Comparison of ENCODE assay signal across 8 cellular contexts in the genomic region with DNA sequence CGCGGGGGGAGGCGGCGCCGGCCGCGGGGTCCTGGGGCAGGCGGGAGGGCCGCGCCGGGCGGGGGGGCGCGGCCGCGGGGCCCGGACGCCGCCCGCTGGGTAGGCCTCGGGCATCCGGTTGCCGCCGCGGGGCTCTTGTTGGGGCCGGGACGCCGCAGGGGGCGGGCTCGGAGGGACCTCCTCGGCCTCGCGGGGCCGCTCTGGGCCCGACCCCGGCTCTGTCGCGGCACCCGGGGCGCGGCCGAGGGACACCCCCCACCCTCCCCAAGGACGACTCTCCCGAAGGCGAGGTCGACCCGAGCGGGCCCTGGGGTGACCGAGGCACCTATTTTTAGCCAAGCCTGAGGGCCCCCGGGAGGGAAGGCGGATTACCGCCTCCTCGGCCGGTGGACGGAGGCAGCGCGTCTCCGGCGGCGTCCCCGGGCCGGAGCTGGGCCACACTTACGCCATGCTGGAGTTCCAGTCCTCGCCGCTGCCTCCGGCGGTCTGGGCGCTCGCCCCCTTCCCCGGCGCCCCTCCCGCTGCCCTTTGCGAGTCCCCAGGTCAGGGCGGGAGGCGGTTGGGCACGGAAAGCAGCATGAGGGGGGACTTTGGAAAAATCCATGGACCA. TPM values are rescaled to one million over a fixed set of nuclear protein-coding genes. Genes with fewer than 3 reads are reported as not detected.
DNase-seq lines count a peak whose midpoint lies in the region; ATAC-seq and TF ChIP-seq lines count a peak whose summit lies in the region.

No MANE protein-coding gene starts in this region.

- H3K27me3 ChIP-seq in Panc1 (ENCODE audit: control insufficient read depth, insufficient read depth, low read length) (no peaks in the 10 kb centered on the region), uterus (no peaks in the 10 kb centered on the region)

- in situ Hi-C loops in Panc1 (cut with HindIII; ENCODE audit: low pct_unique_long_range_greater_than_20kb, low sequenced_read_pairs) = no loop called here

- H3K9me3 ChIP-seq in Panc1 (ENCODE audit: control insufficient read depth, insufficient read depth, low read depth, low read length) = no peaks in the 10 kb centered on the region
- H3K9me3 ChIP-seq in uterus = no peaks in the 10 kb centered on the region

- CTCF ChIA-PET in Panc1 (lab: Charles Lee) = no interaction called here

- intact Hi-C loops in Panc1 (cut with micrococcal nuclease; ENCODE audit: unreplicated experiment) = no loop called here
- intact Hi-C loops in Right ventricle myocardium superior (cut with DNase I) = no loop called here
- intact Hi-C loops in posterior vena cava (cut with DNase I) = no loop called here
- intact Hi-C loops in uterus (cut with DNase I; ENCODE audit: low total_unique reads) = no loop called here

- POLR2A ChIA-PET in Panc1 (lab: Charles Lee) = interaction anchor here (0.6 kb wide), 1 partner anchor 134 kb away, joined by 5 read pairs; no protein-coding TSS in a partner anchor

- TF ChIP-seq POLR2A in uterus (IDR thresholded peaks at IDR 0.05) = no peak

- no peak for DNase-seq in Panc1 (ENCODE audit: low read depth, low spot score)
- DNase-seq in activated naive CD4-positive, alpha-beta T cell (lab: John Stamatoyannopoulos, UW) = peak; percentile 19 to 58 (median 22)
- DNase-seq in Right ventricle myocardium superior = peak; percentile 70
- DNase-seq in posterior vena cava (ENCODE audit: low spot score) = peak; percentile 85
- DNase-seq in uterus = peak; percentile 29 to 47
- DNase-seq in DMS79 treated with DMSO at 0.1 percent for 48 hours (lab: John Stamatoyannopoulos, UW) = no peak

- ATAC-seq in GM18520 (IDR thresholded peaks at IDR 0.05; ENCODE audit: unreplicated experiment) = peak; percentile 32
- ATAC-seq in HG02840 (IDR thresholded peaks at IDR 0.05; ENCODE audit: low FRiP score, unreplicated experiment) = peak; percentile 47
- ATAC-seq in Panc1 = peak; percentile 62
- peak; percentile 56 for ATAC-seq in Right ventricle myocardium superior (ENCODE audit: poor library complexity)

- peak overlapping the region; percentile 79 to 81 for H3K4me3 ChIP-seq in Panc1 (ENCODE audit: low read depth in 2 of 2, low read length in 2 of 2)
- peak overlapping the region; percentile 86 to 87 for H3K4me3 ChIP-seq in uterus

- H3K4me1 ChIP-seq in Panc1 (ENCODE audit: control insufficient read depth, insufficient read depth, low read length) (peaks cover 32% of the 10 kb centered on the region), uterus (peaks cover 0 to 13% of the 10 kb centered on the region in 2 donors)

- no peak for TF ChIP-seq CTCF in Panc1 (IDR thresholded peaks at IDR 0.05)
- peak in 1 of 4 experiments; percentile 28 for TF ChIP-seq CTCF in uterus (IDR thresholded peaks at IDR 0.05)

- no TSS peak for BruUV-seq in Panc1 (replicated peaks; lab: Mats Ljungman, UMichigan)

- H3K27ac ChIP-seq in Panc1 (ENCODE audit: low read length) (peak overlapping the region; percentile 85), uterus (peak overlapping the region; percentile 92 to 97)

- H3K36me3 ChIP-seq in Panc1 (ENCODE audit: control insufficient read depth, insufficient read depth, low read length) (peaks cover 3% of the 10 kb centered on the region), uterus (no peaks in the 10 kb centered on the region)

RNA-seq across cellular contexts. Expression of a gene that starts 0.5 kb away (rescaled TPM):
- total RNA-seq in Panc1 (2021; ENCODE audit: unreplicated experiment) (310 TPM), Right ventricle myocardium superior (274 TPM), posterior vena cava (100 to 1,000 TPM; 177 to 272 TPM), uterus (100 to 1,000 TPM in 2 of 4 donors, 10 to 100 TPM in 2; 57.9 to 183 (median 99.7) TPM)
- polyA plus RNA-seq in Panc1 (2012; ENCODE audit: insufficient read length) = 139 TPM

Comparison
In these comparisons a context has a peak if more than half of its experiments do, and no peak if none do; other contexts are left out.
1. DNase-seq: peak in activated naive CD4-positive, alpha-beta T cell (4 of 4), Right ventricle myocardium superior (single experiment), posterior vena cava (single experiment) and uterus (2 of 2); none in Panc1 (single experiment) and DMS79 treated with DMSO at 0.1 percent for 48 hours (single experiment).
2. Peak in every context shown above with its lines, with median percentiles within 50 percentile points of each other: ATAC-seq.